In the genomic region with DNA sequence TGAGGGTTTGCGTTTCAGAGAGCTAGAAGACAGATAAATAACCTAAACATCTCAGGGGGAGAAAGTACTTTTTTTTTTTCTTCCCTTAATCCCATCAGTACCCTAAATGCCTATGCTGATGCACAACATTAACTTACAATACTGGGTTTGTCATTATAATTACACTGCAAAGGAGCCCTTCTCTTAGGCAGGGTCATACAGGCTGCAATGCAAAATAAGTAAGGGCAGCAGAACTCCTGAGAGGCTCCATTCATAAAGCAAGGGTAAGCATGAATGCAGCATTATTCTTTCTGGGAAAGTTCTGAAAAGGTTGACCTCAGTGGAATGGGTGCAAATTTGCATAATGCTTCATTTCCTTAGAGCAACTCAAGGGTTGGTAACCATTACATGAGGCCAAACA, we compare ENCODE assay signal across 1 cellular context.
A peak's percentile ranks its signal among the peaks of the same experiment; 100 is the strongest.
TF ChIP-seq lines count a peak whose summit lies in the region.

No MANE protein-coding gene starts in this region.

TF ChIP-seq in H1, 55 proteins besides CTCF, POLR2A, EP300 and RAD21:
- peak; percentile 48; the same call in 1 of the 2 replicates for TF ChIP-seq POU5F1 (IDR thresholded peaks at IDR 0.05; ENCODE audit: low read depth, low read length)
- TF ChIP-seq SUZ12 (IDR thresholded peaks at IDR 0.05; ENCODE audit: low read length), result no peak
- TF ChIP-seq, protein P1, sequence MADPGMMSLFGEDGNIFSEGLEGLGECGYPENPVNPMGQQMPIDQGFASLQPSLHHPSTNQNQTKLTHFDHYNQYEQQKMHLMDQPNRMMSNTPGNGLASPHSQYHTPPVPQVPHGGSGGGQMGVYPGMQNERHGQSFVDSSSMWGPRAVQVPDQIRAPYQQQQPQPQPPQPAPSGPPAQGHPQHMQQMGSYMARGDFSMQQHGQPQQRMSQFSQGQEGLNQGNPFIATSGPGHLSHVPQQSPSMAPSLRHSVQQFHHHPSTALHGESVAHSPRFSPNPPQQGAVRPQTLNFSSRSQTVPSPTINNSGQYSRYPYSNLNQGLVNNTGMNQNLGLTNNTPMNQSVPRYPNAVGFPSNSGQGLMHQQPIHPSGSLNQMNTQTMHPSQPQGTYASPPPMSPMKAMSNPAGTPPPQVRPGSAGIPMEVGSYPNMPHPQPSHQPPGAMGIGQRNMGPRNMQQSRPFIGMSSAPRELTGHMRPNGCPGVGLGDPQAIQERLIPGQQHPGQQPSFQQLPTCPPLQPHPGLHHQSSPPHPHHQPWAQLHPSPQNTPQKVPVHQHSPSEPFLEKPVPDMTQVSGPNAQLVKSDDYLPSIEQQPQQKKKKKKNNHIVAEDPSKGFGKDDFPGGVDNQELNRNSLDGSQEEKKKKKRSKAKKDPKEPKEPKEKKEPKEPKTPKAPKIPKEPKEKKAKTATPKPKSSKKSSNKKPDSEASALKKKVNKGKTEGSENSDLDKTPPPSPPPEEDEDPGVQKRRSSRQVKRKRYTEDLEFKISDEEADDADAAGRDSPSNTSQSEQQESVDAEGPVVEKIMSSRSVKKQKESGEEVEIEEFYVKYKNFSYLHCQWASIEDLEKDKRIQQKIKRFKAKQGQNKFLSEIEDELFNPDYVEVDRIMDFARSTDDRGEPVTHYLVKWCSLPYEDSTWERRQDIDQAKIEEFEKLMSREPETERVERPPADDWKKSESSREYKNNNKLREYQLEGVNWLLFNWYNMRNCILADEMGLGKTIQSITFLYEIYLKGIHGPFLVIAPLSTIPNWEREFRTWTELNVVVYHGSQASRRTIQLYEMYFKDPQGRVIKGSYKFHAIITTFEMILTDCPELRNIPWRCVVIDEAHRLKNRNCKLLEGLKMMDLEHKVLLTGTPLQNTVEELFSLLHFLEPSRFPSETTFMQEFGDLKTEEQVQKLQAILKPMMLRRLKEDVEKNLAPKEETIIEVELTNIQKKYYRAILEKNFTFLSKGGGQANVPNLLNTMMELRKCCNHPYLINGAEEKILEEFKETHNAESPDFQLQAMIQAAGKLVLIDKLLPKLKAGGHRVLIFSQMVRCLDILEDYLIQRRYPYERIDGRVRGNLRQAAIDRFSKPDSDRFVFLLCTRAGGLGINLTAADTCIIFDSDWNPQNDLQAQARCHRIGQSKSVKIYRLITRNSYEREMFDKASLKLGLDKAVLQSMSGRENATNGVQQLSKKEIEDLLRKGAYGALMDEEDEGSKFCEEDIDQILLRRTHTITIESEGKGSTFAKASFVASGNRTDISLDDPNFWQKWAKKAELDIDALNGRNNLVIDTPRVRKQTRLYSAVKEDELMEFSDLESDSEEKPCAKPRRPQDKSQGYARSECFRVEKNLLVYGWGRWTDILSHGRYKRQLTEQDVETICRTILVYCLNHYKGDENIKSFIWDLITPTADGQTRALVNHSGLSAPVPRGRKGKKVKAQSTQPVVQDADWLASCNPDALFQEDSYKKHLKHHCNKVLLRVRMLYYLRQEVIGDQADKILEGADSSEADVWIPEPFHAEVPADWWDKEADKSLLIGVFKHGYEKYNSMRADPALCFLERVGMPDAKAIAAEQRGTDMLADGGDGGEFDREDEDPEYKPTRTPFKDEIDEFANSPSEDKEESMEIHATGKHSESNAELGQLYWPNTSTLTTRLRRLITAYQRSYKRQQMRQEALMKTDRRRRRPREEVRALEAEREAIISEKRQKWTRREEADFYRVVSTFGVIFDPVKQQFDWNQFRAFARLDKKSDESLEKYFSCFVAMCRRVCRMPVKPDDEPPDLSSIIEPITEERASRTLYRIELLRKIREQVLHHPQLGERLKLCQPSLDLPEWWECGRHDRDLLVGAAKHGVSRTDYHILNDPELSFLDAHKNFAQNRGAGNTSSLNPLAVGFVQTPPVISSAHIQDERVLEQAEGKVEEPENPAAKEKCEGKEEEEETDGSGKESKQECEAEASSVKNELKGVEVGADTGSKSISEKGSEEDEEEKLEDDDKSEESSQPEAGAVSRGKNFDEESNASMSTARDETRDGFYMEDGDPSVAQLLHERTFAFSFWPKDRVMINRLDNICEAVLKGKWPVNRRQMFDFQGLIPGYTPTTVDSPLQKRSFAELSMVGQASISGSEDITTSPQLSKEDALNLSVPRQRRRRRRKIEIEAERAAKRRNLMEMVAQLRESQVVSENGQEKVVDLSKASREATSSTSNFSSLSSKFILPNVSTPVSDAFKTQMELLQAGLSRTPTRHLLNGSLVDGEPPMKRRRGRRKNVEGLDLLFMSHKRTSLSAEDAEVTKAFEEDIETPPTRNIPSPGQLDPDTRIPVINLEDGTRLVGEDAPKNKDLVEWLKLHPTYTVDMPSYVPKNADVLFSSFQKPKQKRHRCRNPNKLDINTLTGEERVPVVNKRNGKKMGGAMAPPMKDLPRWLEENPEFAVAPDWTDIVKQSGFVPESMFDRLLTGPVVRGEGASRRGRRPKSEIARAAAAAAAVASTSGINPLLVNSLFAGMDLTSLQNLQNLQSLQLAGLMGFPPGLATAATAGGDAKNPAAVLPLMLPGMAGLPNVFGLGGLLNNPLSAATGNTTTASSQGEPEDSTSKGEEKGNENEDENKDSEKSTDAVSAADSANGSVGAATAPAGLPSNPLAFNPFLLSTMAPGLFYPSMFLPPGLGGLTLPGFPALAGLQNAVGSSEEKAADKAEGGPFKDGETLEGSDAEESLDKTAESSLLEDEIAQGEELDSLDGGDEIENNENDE (IDR thresholded peaks at IDR 0.05; ENCODE audit: insufficient replicate concordance, low read length), result peak; percentile 73
- no peak for TF ChIP-seq GABPA (IDR thresholded peaks at IDR 0.05; ENCODE audit: borderline replicate concordance, insufficient read depth, low read length)
- 0 out of 2 replicates have a peak, but pooled peaks have one; percentile 42 for TF ChIP-seq RXRA (IDR thresholded peaks at IDR 0.05; ENCODE audit: insufficient read depth, low read depth, low read length)
